In genomic region chr16:22788190-22788530, GRCh38 we compare ENCODE assay signal across 1 cellular context.
TF ChIP-seq lines count a peak whose summit lies in the region.

No MANE protein-coding gene starts in this region.

TF ChIP-seq in HepG2, 621 proteins besides CTCF, POLR2A, EP300 and RAD21:
- no peak for TF ChIP-seq ZNF704 (CRISPR knock-in tag; IDR thresholded peaks at IDR 0.05; ENCODE audit: borderline replicate concordance)
- TF ChIP-seq ZNF281 (CRISPR knock-in tag; IDR thresholded peaks at IDR 0.05; ENCODE audit: borderline replicate concordance): no peak
- no peak for TF ChIP-seq TIGD3 (CRISPR knock-in tag; IDR thresholded peaks at IDR 0.05; ENCODE audit: borderline replicate concordance)
- no peak for TF ChIP-seq DRAP1 (CRISPR knock-in tag; IDR thresholded peaks at IDR 0.05)
- TF ChIP-seq MYC (CRISPR knock-in tag; IDR thresholded peaks at IDR 0.05; ENCODE audit: borderline replicate concordance): no peak
- TF ChIP-seq ZNF615 (CRISPR knock-in tag; IDR thresholded peaks at IDR 0.05; ENCODE audit: borderline replicate concordance): no peak
- TF ChIP-seq NCOR1 (IDR thresholded peaks at IDR 0.05; ENCODE audit: borderline replicate concordance, low read length): no peak
- TF ChIP-seq NFAT5 (CRISPR knock-in tag; IDR thresholded peaks at IDR 0.05): no peak
- TF ChIP-seq STAG1 (CRISPR knock-in tag; IDR thresholded peaks at IDR 0.05): no peak
- no peak for TF ChIP-seq KAT2B (IDR thresholded peaks at IDR 0.05; ENCODE audit: borderline replicate concordance, low read depth, low read length)
- no peak for TF ChIP-seq TRIM24 (CRISPR knock-in tag; IDR thresholded peaks at IDR 0.05)
